In the genomic region with DNA sequence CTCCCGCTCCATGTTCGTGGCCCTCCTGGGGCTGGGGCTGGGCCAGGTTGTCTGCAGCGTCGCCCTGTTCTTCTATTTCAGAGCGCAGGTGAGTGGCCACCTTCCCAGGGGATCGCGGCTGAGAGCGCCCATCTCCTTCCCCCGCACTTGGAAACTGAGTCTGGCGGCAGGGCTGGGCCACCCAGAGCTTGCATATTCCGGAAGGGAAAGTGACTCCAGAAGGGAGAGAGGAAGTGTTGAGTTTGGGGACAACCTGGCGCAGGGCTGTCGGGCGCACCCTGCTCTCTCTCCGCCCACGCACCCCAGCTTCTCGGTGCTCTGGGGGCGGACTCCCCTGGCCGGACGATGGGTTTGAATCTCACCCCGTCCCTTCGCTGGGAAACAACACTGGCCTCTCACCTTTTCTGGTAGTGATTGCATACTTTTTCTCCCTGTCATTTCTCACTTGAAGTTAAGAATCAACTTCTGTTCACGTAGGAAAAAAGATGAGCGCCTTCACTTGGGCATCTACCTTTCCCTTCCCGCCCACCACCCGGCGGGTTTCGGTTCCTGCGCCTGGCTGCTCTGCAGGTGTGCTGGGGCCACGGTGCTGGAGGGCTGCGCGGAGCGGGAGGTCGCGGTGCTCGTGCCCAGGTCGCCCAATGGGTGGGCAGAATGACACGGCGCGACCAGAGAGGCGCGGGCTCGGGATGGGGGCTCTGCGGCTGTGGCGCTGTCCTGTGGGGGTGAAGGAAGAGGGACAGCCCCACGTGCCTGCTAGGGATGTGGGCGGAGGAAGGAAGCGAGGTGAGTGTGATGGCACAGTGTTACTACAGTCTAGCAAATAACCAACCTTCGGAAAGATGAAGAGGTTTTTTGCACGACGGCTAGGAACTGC, we compare ENCODE assay signal across 8 cellular contexts. TPM values are rescaled to one million over a fixed set of nuclear protein-coding genes. Genes with fewer than 3 reads are reported as not detected.
DNase-seq lines count a peak whose midpoint lies in the region; ATAC-seq and TF ChIP-seq lines count a peak whose summit lies in the region.

No MANE protein-coding gene starts in this region.

- TF ChIP-seq CTCF in GM12865 (IDR thresholded peaks at IDR 0.05; ENCODE audit: insufficient read depth, low read depth, low read length, missing control alignments) (no peak), RWPE2 (IDR thresholded peaks at IDR 0.05; ENCODE audit: poor library complexity, severe bottlenecking) (no peak), body of pancreas (IDR thresholded peaks at IDR 0.05) (no peak), suprapubic skin (IDR thresholded peaks at IDR 0.05) (no peak)

- 2% methylated on average over 25 to 51 of the region's 51 CpGs for WGBS in body of pancreas, 2 donors
- 3% methylated on average over 34 of the region's 51 CpGs for WGBS in suprapubic skin

- H3K36me3 ChIP-seq in RWPE2 (ENCODE audit: low read depth) (no peaks in the 10 kb centered on the region), body of pancreas (replicated peaks in 1 of 2; ENCODE audit: insufficient read depth in 1 of 2, low read depth in 2 of 2) (no peaks in the 10 kb centered on the region), muscle layer of duodenum (ENCODE audit: control insufficient read depth in 1 of 2, insufficient read depth in 2 of 2, low read length in 2 of 2) (no peaks in the 10 kb centered on the region), suprapubic skin (no peaks in the 10 kb centered on the region)

- TF ChIP-seq EP300 in suprapubic skin (IDR thresholded peaks at IDR 0.05), result no peak

- H3K9me3 ChIP-seq in RWPE2 (ENCODE audit: severe bottlenecking), result no peaks in the 10 kb centered on the region
- no peaks in the 10 kb centered on the region for H3K9me3 ChIP-seq in body of pancreas
- no peaks in the 10 kb centered on the region for H3K9me3 ChIP-seq in muscle layer of duodenum (ENCODE audit: control insufficient read depth in 1 of 2, low read length in 2 of 2)
- peaks cover 7% of the 10 kb centered on the region for H3K9me3 ChIP-seq in suprapubic skin

- peaks cover 25% of the 10 kb centered on the region for H3K27me3 ChIP-seq in RWPE2 (ENCODE audit: insufficient read depth, poor library complexity, severe bottlenecking)
- H3K27me3 ChIP-seq in body of pancreas, result peaks cover 0 to 18% of the 10 kb centered on the region in 2 donors
- peaks cover 16% of the 10 kb centered on the region for H3K27me3 ChIP-seq in muscle layer of duodenum (ENCODE audit: low read depth, low read length)
- H3K27me3 ChIP-seq in suprapubic skin, result peaks cover 41% of the 10 kb centered on the region

- no peaks in the 10 kb centered on the region for H3K4me1 ChIP-seq in RWPE2 (ENCODE audit: insufficient read depth, poor library complexity, severe bottlenecking)
- H3K4me1 ChIP-seq in body of pancreas, result peaks cover 12% of the 10 kb centered on the region
- H3K4me1 ChIP-seq in muscle layer of duodenum (ENCODE audit: control insufficient read depth in 1 of 2, insufficient read depth in 2 of 2, low read length in 2 of 2), result peaks cover 0 to 14% of the 10 kb centered on the region in 2 donors
- H3K4me1 ChIP-seq in suprapubic skin, result peaks cover 15% of the 10 kb centered on the region

- DNase-seq in GM12865 (ENCODE audit: low read depth), result peak; percentile 58
- DNase-seq in RWPE2 (ENCODE audit: low spot score), result no peak
- no peak for DNase-seq in body of pancreas
- DNase-seq in suprapubic skin (ENCODE audit: low spot score in 2 of 2), result no peak
- no peak for DNase-seq in SIG-M5 treated with dmso at 0.1 percent for 504 hours (lab: John Stamatoyannopoulos, UW; ENCODE audit: unreplicated experiment)
- DNase-seq in NCI-H226, result no peak

- TF ChIP-seq POLR2A in body of pancreas (IDR thresholded peaks at IDR 0.05) (no peak), suprapubic skin (IDR thresholded peaks at IDR 0.05) (no peak)

- H3K27ac ChIP-seq in RWPE2 (ENCODE audit: poor library complexity, severe bottlenecking) (no peak overlapping the region), body of pancreas (no peak overlapping the region), muscle layer of duodenum (ENCODE audit: low read length) (no peak overlapping the region), suprapubic skin (no peak overlapping the region)

- H3K4me3 ChIP-seq in GM12865 (ENCODE audit: low read depth, low read length), result peak overlapping the region; percentile 62
- peak overlapping the region; percentile 21 for H3K4me3 ChIP-seq in RWPE2 (ENCODE audit: severe bottlenecking)
- no peak overlapping the region for H3K4me3 ChIP-seq in body of pancreas
- H3K4me3 ChIP-seq in muscle layer of duodenum (ENCODE audit: low read depth in 1 of 2, low read length in 2 of 2), result peak overlapping the region; percentile 45 to 64
- peak overlapping the region; percentile 46 for H3K4me3 ChIP-seq in suprapubic skin

- intact Hi-C loops in body of pancreas (cut with DNase I), result no loop called here

- ATAC-seq in GM21717 (IDR thresholded peaks at IDR 0.05; ENCODE audit: unreplicated experiment) (peak; percentile 63), RWPE2 (ENCODE audit: low read depth) (peak; percentile 31; the same call in 2 of the 3 replicates), body of pancreas (peak; percentile 21)

RNA-seq across cellular contexts. Expression of gene TNFSF11, which starts 0.7 kb away (rescaled TPM):
- total RNA-seq in body of pancreas, result 1 to 10 TPM in 1 of 2 donors, not detected in 1; 3.9 TPM
- total RNA-seq in suprapubic skin, result under 1 TPM in 1 of 4 donors, not detected in 3; 0.62 TPM

Comparison
In these comparisons a context has a peak if more than half of its experiments do, and no peak if none do; other contexts are left out.
1. H3K4me3 ChIP-seq: peak in GM12865 (single experiment), RWPE2 (single experiment), muscle layer of duodenum (2 of 2) and suprapubic skin (single experiment); none in body of pancreas (0 of 2).
2. Peak in every context shown above with its lines, with median percentiles within 50 percentile points of each other: ATAC-seq.